Comparison of ENCODE assay signal across 13 cellular contexts in genomic region chr7:50396856-50397255, GRCh38. TPM values are rescaled to one million over a fixed set of nuclear protein-coding genes. Genes with fewer than 3 reads are reported as not detected.
DNase-seq lines count a peak whose midpoint lies in the region; ATAC-seq and FAIRE-seq lines count a peak whose summit lies in the region.
"Had no signal": no experiment of that assay in that cellular context is flagged by ENCODE, and none has a peak within 500 bp of the region (broad histone marks: within the 10 kb centered on the region; RNA-seq: fewer than 3 reads in every experiment).

No MANE protein-coding gene starts in this region.

- H3K4me1 Mint-ChIP-seq in activated CD8-positive, alpha-beta memory T cell treated with anti-CD3 and anti-CD28 coated beads, Interleukin-2, amount 10 ng/mL, durations not matched to agents 7 days and 5 days: peaks cover 77% of the 10 kb centered on the region
- H3K4me1 Mint-ChIP-seq: GM23338 had no signal

- H3K9me3 Mint-ChIP-seq in activated CD8-positive, alpha-beta memory T cell treated with anti-CD3 and anti-CD28 coated beads, Interleukin-2, amount 10 ng/mL, durations not matched to agents 7 days and 5 days (ENCODE audit: low read depth): no peaks in the 10 kb centered on the region
- H3K9me3 Mint-ChIP-seq: GM23338 had no signal

- FAIRE-seq in HTR-8/SVneo (lab: Jason Lieb, UNC): no peak

- CTCF ChIA-PET in activated CD8-positive, alpha-beta memory T cell treated with anti-CD3 and anti-CD28 coated beads, Interleukin-2, amount 10 ng/mL, durations not matched to agents 7 days and 5 days (lab: Charles Lee): interaction anchor here (0.7 to 2.7 kb wide), 5 partner anchors 10 to 191 kb away, joined by 3 to 11 read pairs (median 3); no protein-coding TSS in a partner anchor

- peak; percentile 50 for DNase-seq in stimulated activated CD4-positive, alpha-beta T cell treated with anti-CD3 and anti-CD28 coated beads, Interleukin-15, amount 100 ng/mL, for 24 hours
- no peak for DNase-seq in stimulated activated CD4-positive, alpha-beta T cell treated with anti-CD3 and anti-CD28 coated beads, Interleukin-2, amount 100 ng/mL, for 24 hours
- no peak for DNase-seq in activated CD8-positive, alpha-beta memory T cell treated with anti-CD3 and anti-CD28 coated beads, Interleukin-2, amount 10 ng/mL, durations not matched to agents 7 days and 5 days
- DNase-seq in iPS-NIHi11 (ENCODE audit: low spot score) (no peak), HTR-8/SVneo (ENCODE audit: insufficient read length, low spot score) (no peak)
- DNase-seq: GDM1, left colon, NCI-H2081 treated with DMSO at 0.1 percent for 48 hours had no signal

- H3K36me3 Mint-ChIP-seq in activated CD8-positive, alpha-beta memory T cell treated with anti-CD3 and anti-CD28 coated beads, Interleukin-2, amount 10 ng/mL, durations not matched to agents 7 days and 5 days: peaks cover 81% of the 10 kb centered on the region

- no peaks in the 10 kb centered on the region for H3K27me3 Mint-ChIP-seq in activated CD8-positive, alpha-beta memory T cell treated with anti-CD3 and anti-CD28 coated beads, Interleukin-2, amount 10 ng/mL, durations not matched to agents 7 days and 5 days

- H3K27ac Mint-ChIP-seq in activated CD8-positive, alpha-beta memory T cell treated with anti-CD3 and anti-CD28 coated beads, Interleukin-2, amount 10 ng/mL, durations not matched to agents 7 days and 5 days: peak overlapping the region; percentile 79
- H3K27ac Mint-ChIP-seq: GM23338 had no signal

- ATAC-seq in HG02981 (IDR thresholded peaks at IDR 0.05; ENCODE audit: unreplicated experiment): peak; percentile 15
- ATAC-seq in activated CD8-positive, alpha-beta memory T cell treated with anti-CD3 and anti-CD28 coated beads, Interleukin-2, amount 10 ng/mL, durations not matched to agents 7 days and 5 days: peak; percentile 26
- ATAC-seq in HG03439 (IDR thresholded peaks at IDR 0.05; ENCODE audit: unreplicated experiment): no peak
- no peak for ATAC-seq in GM21423 (IDR thresholded peaks at IDR 0.05; ENCODE audit: unreplicated experiment)
- ATAC-seq: GM23338, left colon, Right ventricle myocardium inferior had no signal

- no peak overlapping the region for H3K4me3 Mint-ChIP-seq in activated CD8-positive, alpha-beta memory T cell treated with anti-CD3 and anti-CD28 coated beads, Interleukin-2, amount 10 ng/mL, durations not matched to agents 7 days and 5 days
- H3K4me3 Mint-ChIP-seq: GM23338 had no signal

RNA-seq across cellular contexts. Expression of gene FIGNL1, which starts 53.3 kb away (rescaled TPM):
- total RNA-seq in activated CD8-positive, alpha-beta memory T cell treated with anti-CD3 and anti-CD28 coated beads, Interleukin-2, amount 10 ng/mL, durations not matched to agents 7 days and 5 days: 10 to 100 TPM; 40.6 to 48.7 TPM

Comparison
In these comparisons a context has a peak if more than half of its experiments do, and no peak if none do; other contexts are left out.
1. ATAC-seq: peak in HG02981 (single experiment) and activated CD8-positive, alpha-beta memory T cell treated with anti-CD3 and anti-CD28 coated beads, Interleukin-2, amount 10 ng/mL, durations not matched to agents 7 days and 5 days (single experiment); none in HG03439 (single experiment) and GM21423 (single experiment).